Comparison of ENCODE assay signal across 31 cellular contexts in genomic region chr3:48727511-48727910, GRCh38.
"Had no signal": no experiment of that assay in that cellular context is flagged by ENCODE, and none has a peak within 500 bp of the region (broad histone marks: within the 10 kb centered on the region; RNA-seq: fewer than 3 reads in every experiment).

No MANE protein-coding gene starts in this region.

- H3K36me3 ChIP-seq: adrenal gland, breast epithelium, MG63, Peyer's patch had no signal

- DNase-seq: activated B cell treated with CpG ODN at 0.5 μM for 24 hours; activated CD4-positive, alpha-beta memory T cell treated with anti-CD3 and anti-CD28 coated beads for 36 hours; activated CD4-positive, alpha-beta T cell treated with anti-CD3 and anti-CD28 coated beads for 4 hours; activated CD4-positive, alpha-beta T cell treated with anti-CD3 and anti-CD28 coated beads, Interleukin-2, amount 50 U/mL, for 1 hour; activated CD4-positive, CD25-positive, alpha-beta regulatory T cell treated with anti-CD3 and anti-CD28 coated beads, Interleukin-2, amount 50 U/mL, for 72 hours; activated CD8-positive, alpha-beta memory T cell treated with anti-CD3 and anti-CD28 coated beads, Interleukin-2, amount 50 U/mL, for 4 hours; activated gamma-delta T cell treated with Interleukin-2 at 50 U/mL for 16 hours; activated naive CD4-positive, alpha-beta T cell treated with anti-CD3 and anti-CD28 coated beads for 36 hours; activated T-cell treated with anti-CD3 and anti-CD28 coated beads for 4 hours; activated T-cell treated with anti-CD3 and anti-CD28 coated beads, Interleukin-2, amount 50 U/mL, for 4 hours; adrenal gland; body of pancreas; Karpas-422; KBM-7; MG63; MV-4-11; NCI-H1092; NCI-H1436 treated with DMSO at 0.1 percent for 48 hours; NCI-H1694 treated with DMSO at 0.1 percent for 48 hours; NCI-H2029; NCI-H345; NCI-H524 treated with DMSO at 0.1 percent for 48 hours; NK-92 treated with Interleukin-12 subunit alpha and Interleukin-12 subunit beta, amount 100 ng/mL, for 24 hours; PC-3; Peyer's patch; SIG-M5; T-cell; T-helper 17 cell had no signal

- H3K4me3 ChIP-seq: adrenal gland, body of pancreas, breast epithelium, MG63, Peyer's patch had no signal

- H3K4me1 ChIP-seq: adrenal gland, body of pancreas, breast epithelium, Peyer's patch had no signal

- H3K27me3 ChIP-seq: adrenal gland, body of pancreas, breast epithelium, MG63, Peyer's patch had no signal

- H3K9me3 ChIP-seq: adrenal gland, body of pancreas, breast epithelium, MG63, Peyer's patch had no signal

- H3K27ac ChIP-seq: adrenal gland, body of pancreas, breast epithelium, Peyer's patch, RWPE1, VCaP had no signal
